8 cellular contexts compared by ENCODE assay signal in genomic region chr3:34260266-34260990, GRCh38.
A peak's percentile ranks its signal among the peaks of the same experiment; 100 is the strongest.
DNase-seq lines count a peak whose midpoint lies in the region; ATAC-seq, FAIRE-seq and TF ChIP-seq lines count a peak whose summit lies in the region.

No MANE protein-coding gene starts in this region.

- WGBS in A549 (ENCODE audit: missing lambda C conversion rate) = 100% methylated on average over 2 of the region's 2 CpGs

- no peaks in the 10 kb centered on the region for H3K9me2 ChIP-seq in neural cell (ENCODE audit: insufficient read depth, low read length)

- no peak for FAIRE-seq in A549 (lab: Jason Lieb, UNC)

- POLR2A ChIA-PET in A549 (lab: Yijun Ruan, JAX) = no interaction called here

- no peak for TF ChIP-seq POLR2A in A549 (IDR thresholded peaks at IDR 0.05; ENCODE audit: low read length)

- peak; percentile 51 to 61; a peak in 4 of 5 replicates for TF ChIP-seq RAD21 in A549 (conservative IDR thresholded peaks at IDR 0.05 in 1 of 2, IDR thresholded peaks at IDR 0.05 in 1 of 2)
- peak; percentile 67 for TF ChIP-seq RAD21 in neural cell (conservative IDR thresholded peaks at IDR 0.05)

- H2AFZ ChIP-seq in neural cell (ENCODE audit: low read depth, low read length) = no peak overlapping the region

- no peak overlapping the region for H3K27ac Mint-ChIP-seq in T-helper 2 cell treated with Interferon-gamma antibody and Interleukin-4, amounts not matched to agents 5 μg/mL and 100 μg/mL, for 36 hours

- no peaks in the 10 kb centered on the region for H3K36me3 Mint-ChIP-seq in T-helper 2 cell treated with Interferon-gamma antibody and Interleukin-4, amounts not matched to agents 5 μg/mL and 100 μg/mL, for 36 hours (ENCODE audit: low read depth)

- H3K27me3 Mint-ChIP-seq in T-helper 2 cell treated with Interferon-gamma antibody and Interleukin-4, amounts not matched to agents 5 μg/mL and 100 μg/mL, for 36 hours (ENCODE audit: low read depth) = no peaks in the 10 kb centered on the region

- H3K27me3 ChIP-seq in RWPE2 (ENCODE audit: insufficient read depth, poor library complexity, severe bottlenecking) (no peaks in the 10 kb centered on the region), neural cell (ENCODE audit: insufficient read depth, low read depth, low read length) (no peaks in the 10 kb centered on the region)

- no peaks in the 10 kb centered on the region for H3K4me1 Mint-ChIP-seq in T-helper 2 cell treated with Interferon-gamma antibody and Interleukin-4, amounts not matched to agents 5 μg/mL and 100 μg/mL, for 36 hours (ENCODE audit: low read depth)

- TF ChIP-seq CTCF in A549 (IDR thresholded peaks at IDR 0.05) (peak; percentile 62), RWPE2 (IDR thresholded peaks at IDR 0.05; ENCODE audit: poor library complexity, severe bottlenecking) (peak; percentile 61), epithelial cell of proximal tubule (conservative IDR thresholded peaks at IDR 0.05; ENCODE audit: low read depth, low read length) (peak; percentile 86), neural cell (IDR thresholded peaks at IDR 0.05; ENCODE audit: poor library complexity, severe bottlenecking) (peak; percentile 65)

- no peaks in the 10 kb centered on the region for H3K79me2 ChIP-seq in neural cell (replicated peaks; ENCODE audit: insufficient read depth, low read length)

- H3K27ac ChIP-seq in A549 (no peak overlapping the region), RWPE2 (ENCODE audit: poor library complexity, severe bottlenecking) (no peak overlapping the region), neural cell (ENCODE audit: low read length) (peak overlapping the region; percentile 14)

- no peak overlapping the region for H3K4me3 Mint-ChIP-seq in T-helper 2 cell treated with Interferon-gamma antibody and Interleukin-4, amounts not matched to agents 5 μg/mL and 100 μg/mL, for 36 hours

- H3K9me3 ChIP-seq in A549 (no peaks in the 10 kb centered on the region), RWPE2 (ENCODE audit: severe bottlenecking) (no peaks in the 10 kb centered on the region), neural cell (ENCODE audit: low read length) (no peaks in the 10 kb centered on the region)

- H3K9ac ChIP-seq in neural cell (ENCODE audit: low read length) = no peak overlapping the region

- H4K20me1 ChIP-seq in neural cell (ENCODE audit: insufficient read depth) = no peaks in the 10 kb centered on the region

- H3K9me3 Mint-ChIP-seq in T-helper 2 cell treated with Interferon-gamma antibody and Interleukin-4, amounts not matched to agents 5 μg/mL and 100 μg/mL, for 36 hours = no peaks in the 10 kb centered on the region

- TF ChIP-seq EP300 in A549 (IDR thresholded peaks at IDR 0.05) (no peak), neural cell (conservative IDR thresholded peaks at IDR 0.05; ENCODE audit: poor library complexity, severe bottlenecking) (no peak)

- H3K4me1 ChIP-seq in A549 = peaks cover 3% of the 10 kb centered on the region; the same call in 1 of the 3 replicates
- no peaks in the 10 kb centered on the region for H3K4me1 ChIP-seq in RWPE2 (ENCODE audit: insufficient read depth, poor library complexity, severe bottlenecking)

- H3K4me2 ChIP-seq in A549 = no peak overlapping the region
- no peak overlapping the region for H3K4me2 ChIP-seq in neural cell (ENCODE audit: low read length)

- ATAC-seq in A549 (peak; percentile 81 to 90), HG03354 (IDR thresholded peaks at IDR 0.05; ENCODE audit: poor library complexity, severe bottlenecking, unreplicated experiment) (peak; percentile 60), RWPE2 (ENCODE audit: low read depth) (peak; percentile 58; the same call in 1 of the 3 replicates), GM21619 (IDR thresholded peaks at IDR 0.05; ENCODE audit: unreplicated experiment) (no peak)

- DNase-seq in A549 (ENCODE audit: low read depth in 1 of 2, low spot score in 1 of 2) = peak; percentile 44 to 54
- peak; percentile 31 for DNase-seq in GDM1 (lab: John Stamatoyannopoulos, UW)
- DNase-seq in RWPE2 (ENCODE audit: low spot score) = no peak
- DNase-seq in epithelial cell of proximal tubule (ENCODE audit: low read depth) = peak; percentile 7
- no peak for DNase-seq in T-helper 2 cell treated with Interferon-gamma antibody and Interleukin-4, amounts not matched to agents 5 μg/mL and 100 μg/mL, for 36 hours (ENCODE audit: low spot score)

- CTCF ChIA-PET in A549 (lab: Yijun Ruan, JAX) = interaction anchor here (0.7 to 3.0 kb wide), 21 partner anchors 8 to 1686 kb away, joined by 3 to 18 read pairs (median 3); no protein-coding TSS in a partner anchor

- H3F3A ChIP-seq in neural cell (ENCODE audit: insufficient read depth, low read length, poor library complexity, severe bottlenecking) = no peaks in the 10 kb centered on the region

- H3K4me3 ChIP-seq in A549 = no peak overlapping the region
- H3K4me3 ChIP-seq in RWPE2 (ENCODE audit: severe bottlenecking) = no peak overlapping the region
- H3K4me3 ChIP-seq in epithelial cell of proximal tubule (ENCODE audit: low read depth, low read length) = no peak overlapping the region
- no peak overlapping the region for H3K4me3 ChIP-seq in neural cell (ENCODE audit: low read length)

- H3K36me3 ChIP-seq in RWPE2 (ENCODE audit: low read depth) (no peaks in the 10 kb centered on the region), neural cell (ENCODE audit: insufficient read depth, low read length) (no peaks in the 10 kb centered on the region)

TF ChIP-seq in A549, 52 proteins besides CTCF, POLR2A, EP300 and RAD21:
- TF ChIP-seq SMC3 (IDR thresholded peaks at IDR 0.05) (peak; percentile 61), ELK1 (IDR thresholded peaks at IDR 0.05; ENCODE audit: low read depth, low read length) (no peak), HEYL (CRISPR knock-in tag; IDR thresholded peaks at IDR 0.05) (no peak), ZFP36 (IDR thresholded peaks at IDR 0.05; ENCODE audit: borderline replicate concordance, partially characterized antibody) (no peak), CHD2 (IDR thresholded peaks at IDR 0.05; ENCODE audit: low read length, partially characterized antibody) (no peak)

TF ChIP-seq in neural cell, 6 proteins besides CTCF, POLR2A, EP300 and RAD21:
- peak; percentile 68 for TF ChIP-seq SMC3 (conservative IDR thresholded peaks at IDR 0.05; ENCODE audit: poor library complexity)
- no peak for TF ChIP-seq MXI1 (conservative IDR thresholded peaks at IDR 0.05; ENCODE audit: poor library complexity, severe bottlenecking)
- no peak for TF ChIP-seq TAF1 (IDR thresholded peaks at IDR 0.05; ENCODE audit: low read depth)
TF ChIP-seq in neural cell: peak in this region for 1.

Comparison
In these comparisons a context has a peak if more than half of its experiments do, and no peak if none do; other contexts are left out.
1. DNase-seq: peak in A549 (2 of 2), GDM1 (single experiment) and epithelial cell of proximal tubule (single experiment); none in RWPE2 (single experiment) and T-helper 2 cell treated with Interferon-gamma antibody and Interleukin-4, amounts not matched to agents 5 μg/mL and 100 μg/mL, for 36 hours (single experiment).
2. Peak in every context shown above with its lines, with median percentiles within 50 percentile points of each other: CTCF ChIP-seq.